ENCODE assay signal across 8 cellular contexts in genomic region chr16:53509906-53510703, GRCh38. TPM values are rescaled to one million over a fixed set of nuclear protein-coding genes. Genes with fewer than 3 reads are reported as not detected.
DNase-seq lines count a peak whose midpoint lies in the region; ATAC-seq, FAIRE-seq and TF ChIP-seq lines count a peak whose summit lies in the region.

No MANE protein-coding gene starts in this region.

- no peaks in the 10 kb centered on the region for H3K4me1 Mint-ChIP-seq in astrocyte (ENCODE audit: low read depth, unreplicated experiment)

- intact Hi-C loops in A673 (cut with micrococcal nuclease; ENCODE audit: unreplicated experiment), result loop anchor here (5.0 to 10.0 kb wide), 3 partner anchors 155 to 1443 kb away; partner anchors contain the start of genes CHD9 and CHD9NB

- DNase-seq in A673 (ENCODE audit: low spot score), result peak; percentile 74
- peak; percentile 86 for DNase-seq in HT-29 (ENCODE audit: low spot score)
- peak; percentile 76 to 91 for DNase-seq in SJCRH30
- peak; percentile 20 for DNase-seq in astrocyte (ENCODE audit: low read depth)
- DNase-seq in right atrium auricular region (ENCODE audit: low spot score), result peak; percentile 81
- peak; percentile 60 for DNase-seq in renal cortical epithelial cell (ENCODE audit: low read depth)

- H3K4me1 ChIP-seq in A673 (ENCODE audit: insufficient read depth, low read length, poor library complexity, severe bottlenecking) (no peaks in the 10 kb centered on the region), SJCRH30 (peaks cover 14% of the 10 kb centered on the region), astrocyte (ENCODE audit: insufficient read depth, low read length) (no peaks in the 10 kb centered on the region), right atrium auricular region (peaks cover 0 to 25% of the 10 kb centered on the region in 2 donors)

- no peak overlapping the region for H3K27ac Mint-ChIP-seq in astrocyte (ENCODE audit: unreplicated experiment)

- H3K27me3 ChIP-seq in A673 (replicated peaks; ENCODE audit: insufficient read depth, low read depth, low read length, poor library complexity) (no peaks in the 10 kb centered on the region), SJCRH30 (no peaks in the 10 kb centered on the region), astrocyte (ENCODE audit: insufficient read depth, low read length) (no peaks in the 10 kb centered on the region), right atrium auricular region (no peaks in the 10 kb centered on the region)

- no peak overlapping the region for H3K4me3 ChIP-seq in A673 (ENCODE audit: low read depth, low read length, poor library complexity, severe bottlenecking)
- peak overlapping the region; percentile 32 for H3K4me3 ChIP-seq in SJCRH30
- no peak overlapping the region for H3K4me3 ChIP-seq in astrocyte (ENCODE audit: insufficient read depth, low read depth, low read length)
- H3K4me3 ChIP-seq in right atrium auricular region, result peak overlapping the region in 1 of 2 donors; percentile 20

- H3K4me2 ChIP-seq in astrocyte (ENCODE audit: low read length), result peak overlapping the region; percentile 70

- TF ChIP-seq CTCF in A673 (conservative IDR thresholded peaks at IDR 0.05; ENCODE audit: low read depth, low read length) (peak; percentile 96), GM12801 (IDR thresholded peaks at IDR 0.05; ENCODE audit: extremely low read depth, insufficient read length) (peak; percentile 88), astrocyte (IDR thresholded peaks at IDR 0.05; ENCODE audit: insufficient read depth, low read depth, low read length) (peak; percentile 90), right atrium auricular region (IDR thresholded peaks at IDR 0.05) (peak; percentile 96 to 97)

- H3K9me3 Mint-ChIP-seq in astrocyte (ENCODE audit: unreplicated experiment), result peaks cover 12% of the 10 kb centered on the region

- H3K9ac ChIP-seq in astrocyte (ENCODE audit: low read length), result no peak overlapping the region

- no peaks in the 10 kb centered on the region for H3K9me3 ChIP-seq in A673 (ENCODE audit: low read depth, low read length, poor library complexity, severe bottlenecking)
- no peaks in the 10 kb centered on the region for H3K9me3 ChIP-seq in SJCRH30 (replicated peaks)
- H3K9me3 ChIP-seq in astrocyte (ENCODE audit: insufficient read depth, low read depth, low read length), result no peaks in the 10 kb centered on the region
- no peaks in the 10 kb centered on the region for H3K9me3 ChIP-seq in right atrium auricular region

- H3K36me3 ChIP-seq in A673 (ENCODE audit: insufficient read depth, low read length, poor library complexity, severe bottlenecking) (no peaks in the 10 kb centered on the region), SJCRH30 (no peaks in the 10 kb centered on the region), astrocyte (ENCODE audit: insufficient read depth, low read length) (no peaks in the 10 kb centered on the region), right atrium auricular region (no peaks in the 10 kb centered on the region)

- H3K4me3 Mint-ChIP-seq in astrocyte (ENCODE audit: unreplicated experiment), result no peak overlapping the region

- no peaks in the 10 kb centered on the region for H3K36me3 Mint-ChIP-seq in astrocyte (ENCODE audit: low read depth, unreplicated experiment)

- no peaks in the 10 kb centered on the region for H3K27me3 Mint-ChIP-seq in astrocyte (ENCODE audit: low read depth, unreplicated experiment)

- H3K79me2 ChIP-seq in astrocyte (ENCODE audit: insufficient read depth, low read length), result no peaks in the 10 kb centered on the region

- CTCF ChIA-PET in A673 (lab: Charles Lee), result interaction anchor here (0.5 to 0.8 kb wide), 2 partner anchors 233 to 533 kb away, joined by 3 to 4 read pairs; no protein-coding TSS in a partner anchor

- H2AFZ ChIP-seq in astrocyte (ENCODE audit: low read depth, low read length), result peak overlapping the region; percentile 85

- POLR2A ChIA-PET in A673 (lab: Charles Lee; ENCODE audit: low non-redundant PET), result interaction anchor here (0.5 kb wide), 1 partner anchor 921 kb away, joined by 3 read pairs; no protein-coding TSS in a partner anchor

- H4K20me1 ChIP-seq in astrocyte (ENCODE audit: insufficient read depth, low read length), result no peaks in the 10 kb centered on the region

- BruUV-seq in A673 (replicated peaks; lab: Mats Ljungman, UMichigan), result no TSS peak

- H3K27ac ChIP-seq in A673 (ENCODE audit: low read depth, low read length, poor library complexity, severe bottlenecking) (no peak overlapping the region), SJCRH30 (no peak overlapping the region), astrocyte (ENCODE audit: low read depth, low read length) (no peak overlapping the region), right atrium auricular region (peak overlapping the region; percentile 67 to 74)

- no peak for FAIRE-seq in astrocyte (lab: Jason Lieb, UNC)

- ATAC-seq in HG03469 (IDR thresholded peaks at IDR 0.05; ENCODE audit: unreplicated experiment), result no peak

RNA-seq across cellular contexts. Expression of gene AKTIP, which starts 7.1 kb away (rescaled TPM):
- total RNA-seq in A673 (2021) (15.0 and 20.3 TPM in 2 replicates), astrocyte (21.5 and 25.0 TPM in 2 replicates), right atrium auricular region (10 to 100 TPM; 49.8 to 85.3 TPM), renal cortical epithelial cell (26.6 and 38.4 TPM in 2 replicates)
- total RNA-seq in HT-29 (2014; rRNA removed; shearing (Covaris generic)), result 15.7 and 21.4 TPM in 2 replicates
- total RNA-seq in SJCRH30 (2014; rRNA removed; shearing (Covaris generic)), result 12.8 and 15.8 TPM in 2 replicates

Comparison
In these comparisons a context has a peak if more than half of its experiments do, and no peak if none do; other contexts are left out.
1. DNase-seq: peak in every context shown above with its lines; median percentile 86 in HT-29; 84 in SJCRH30; 81 in right atrium auricular region; 74 in A673; 60 in renal cortical epithelial cell; 20 in astrocyte.
2. H3K27ac ChIP-seq: peak in right atrium auricular region (2 of 2); none in A673 (single experiment), SJCRH30 (single experiment) and astrocyte (single experiment).
3. Peak in every context shown above with its lines, with median percentiles within 50 percentile points of each other: CTCF ChIP-seq.